Comparison of ENCODE assay signal across 29 cellular contexts in the genomic region with DNA sequence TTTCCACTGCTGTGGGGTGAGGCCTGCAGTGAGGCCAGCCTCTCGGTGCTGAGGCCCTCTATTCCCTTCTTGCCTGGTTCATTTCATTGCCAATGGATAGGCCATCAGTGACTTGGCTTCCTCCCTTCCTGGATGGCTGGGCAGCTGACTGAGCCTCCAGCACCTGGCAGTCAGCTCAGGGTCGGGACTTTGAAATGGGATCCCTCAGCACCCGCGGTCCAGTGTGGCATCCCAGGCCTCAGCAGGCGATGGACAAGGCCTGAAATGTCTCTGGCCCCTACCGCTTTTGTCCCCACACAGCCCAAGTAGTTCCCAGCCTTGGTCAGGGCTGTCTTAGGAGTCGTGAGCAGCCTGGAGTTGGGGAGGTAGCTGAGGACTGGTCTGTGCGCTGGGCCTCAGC. TPM values are rescaled to one million over a fixed set of nuclear protein-coding genes. Genes with fewer than 3 reads are reported as not detected.
DNase-seq lines count a peak whose midpoint lies in the region; ATAC-seq and TF ChIP-seq lines count a peak whose summit lies in the region.
"Had no signal": no experiment of that assay in that cellular context is flagged by ENCODE, and none has a peak within 500 bp of the region (broad histone marks: within the 10 kb centered on the region; RNA-seq: fewer than 3 reads in every experiment).

No MANE protein-coding gene starts in this region.

- H3K9me3 Mint-ChIP-seq in neural progenitor cell: no peaks in the 10 kb centered on the region
- H3K9me3 Mint-ChIP-seq: activated CD4-positive, alpha-beta T cell treated with anti-CD3 and anti-CD28 coated beads, Interleukin-2, amount 10 ng/mL, durations not matched to agents 7 days and 5 days; central memory CD8-positive, alpha-beta T cell; mesothelial cell of epicardium; nephron; stimulated activated naive B cell treated with anti-CD40 and anti-IgM and Interleukin-4, amounts not matched to agents 10 μg/mL and 1 μg/mL and 100 μg/mL, for 72 hours had no signal

- H3K36me3 ChIP-seq in cardiac muscle cell (peaks cover 4% of the 10 kb centered on the region), esophagus muscularis mucosa (peaks cover 9 to 36% (median 29%) of the 10 kb centered on the region in 4 donors), neural progenitor cell (no peaks in the 10 kb centered on the region), tibial nerve (peaks cover 2 to 33% (median 5%) of the 10 kb centered on the region in 3 donors), SK-N-SH (replicated peaks in 1 of 2; ENCODE audit: control insufficient read depth in 1 of 2, insufficient read depth in 2 of 2, low read length in 1 of 2) (peaks cover 13 to 36% of the 10 kb centered on the region in 2 experiments)

- H3K36me3 Mint-ChIP-seq in neural progenitor cell: peaks cover 11% of the 10 kb centered on the region
- H3K36me3 Mint-ChIP-seq: activated CD8-positive, alpha-beta memory T cell treated with anti-CD3 and anti-CD28 coated beads, Interleukin-2, amount 10 ng/mL, durations not matched to agents 7 days and 5 days had no signal

- TF ChIP-seq POLR2A in esophagus muscularis mucosa (IDR thresholded peaks at IDR 0.05; ENCODE audit: low read depth): no peak
- TF ChIP-seq POLR2A in tibial nerve (IDR thresholded peaks at IDR 0.05): no peak

- 67% methylated on average over 1 of the region's 8 CpGs for WGBS in esophagus muscularis mucosa
- 53 to 72% methylated on average over 5 to 8 of the region's 8 CpGs for WGBS in tibial nerve, 2 donors
- no CpG with 5 or more reads among the region's 8 CpGs for WGBS in SK-N-SH (ENCODE audit: low lambda C conversion rate)

- H3K27me3 ChIP-seq in cardiac muscle cell: no peaks in the 10 kb centered on the region
- H3K27me3 ChIP-seq in esophagus muscularis mucosa: no peaks in the 10 kb centered on the region
- H3K27me3 ChIP-seq in neural progenitor cell: no peaks in the 10 kb centered on the region
- no peaks in the 10 kb centered on the region for H3K27me3 ChIP-seq in tibial nerve
- no peaks in the 10 kb centered on the region for H3K27me3 ChIP-seq in SK-N-SH (ENCODE audit: insufficient read depth)
- H3K27me3 ChIP-seq: gastroesophageal sphincter had no signal

- H2AFZ ChIP-seq in neural progenitor cell (replicated peaks) (no peak overlapping the region), SK-N-SH (ENCODE audit: low read depth) (no peak overlapping the region)

- no peak for ATAC-seq in Right ventricle myocardium inferior
- no peak for ATAC-seq in stimulated activated naive CD8-positive, alpha-beta T cell treated with anti-CD3 and anti-CD28 coated beads, Interleukin-15, Interleukin-2, amounts not matched to agents 100 U/mL and 50 U/mL, for 24 hours
- ATAC-seq: activated CD8-positive, alpha-beta memory T cell treated with anti-CD3 and anti-CD28 coated beads, Interleukin-2, amount 10 ng/mL, durations not matched to agents 7 days and 5 days; gastroesophageal sphincter; HCT116; stimulated activated naive B cell treated with anti-CD40 and anti-IgM and Interleukin-4, amounts not matched to agents 10 μg/mL and 1 μg/mL and 100 μg/mL, for 72 hours; T-helper 17 cell had no signal

- no peak for TF ChIP-seq RAD21 in SK-N-SH (IDR thresholded peaks at IDR 0.05; ENCODE audit: low read length)

- H3K4me3 ChIP-seq in cardiac muscle cell (no peak overlapping the region), esophagus muscularis mucosa (no peak overlapping the region), neural progenitor cell (no peak overlapping the region), tibial nerve (no peak overlapping the region), SK-N-SH (ENCODE audit: low read depth in 2 of 2, low read length in 1 of 2) (no peak overlapping the region)
- H3K4me3 ChIP-seq: gastroesophageal sphincter, smooth muscle cell had no signal

- intact Hi-C loops in Right ventricle myocardium inferior (cut with DNase I) (no loop called here), esophagus muscularis mucosa (cut with DNase I) (no loop called here)

- H3F3A ChIP-seq in neural progenitor cell (ENCODE audit: low read depth) (peaks cover 46% of the 10 kb centered on the region), SK-N-SH (replicated peaks; ENCODE audit: insufficient read depth) (peaks cover 5% of the 10 kb centered on the region)

- H3K27ac ChIP-seq in cardiac muscle cell: peak overlapping the region; percentile 31
- peak overlapping the region in 3 of 4 donors; percentile 5 to 20 (median 15) for H3K27ac ChIP-seq in esophagus muscularis mucosa (replicated peaks in 1 of 4)
- H3K27ac ChIP-seq in neural progenitor cell: no peak overlapping the region
- peak overlapping the region in 3 of 4 donors; percentile 73 to 91 (median 87) for H3K27ac ChIP-seq in tibial nerve
- H3K27ac ChIP-seq in SK-N-SH (ENCODE audit: low read depth in 2 of 2, low read length in 1 of 2): no peak overlapping the region
- H3K27ac ChIP-seq: VCaP had no signal

- CTCF ChIA-PET in SK-N-SH (lab: Yijun Ruan, JAX): interaction anchor here (1.1 to 6.1 kb wide), 14 partner anchors 9 to 322 kb away, joined by 3 to 83 read pairs (median 7); no protein-coding TSS in a partner anchor

- peaks cover 43% of the 10 kb centered on the region for H3K79me2 ChIP-seq in neural progenitor cell (ENCODE audit: low read depth)
- peaks cover 93% of the 10 kb centered on the region; the same call in 1 of the 2 replicates for H3K79me2 ChIP-seq in SK-N-SH (ENCODE audit: insufficient read depth)

- DNase-seq in cardiac muscle cell (ENCODE audit: low read depth in 1 of 2, low spot score in 1 of 2) (no peak), Right ventricle myocardium inferior (ENCODE audit: missing footprints) (no peak), esophagus muscularis mucosa (ENCODE audit: extremely low spot score) (no peak), neural progenitor cell (ENCODE audit: low spot score) (no peak), tibial nerve (ENCODE audit: low spot score in 2 of 2) (no peak), SK-N-SH (no peak), EL (no peak)
- no peak for DNase-seq in stimulated activated naive CD8-positive, alpha-beta T cell treated with anti-CD3 and anti-CD28 coated beads, Interleukin-15, Interleukin-2, amounts not matched to agents 100 U/mL and 50 U/mL, for 24 hours
- DNase-seq: 8988T; activated CD4-positive, alpha-beta T cell treated with anti-CD3 and anti-CD28 coated beads, Interleukin-2, amount 10 ng/mL, durations not matched to agents 7 days and 5 days; activated CD8-positive, alpha-beta memory T cell treated with anti-CD3 and anti-CD28 coated beads, Interleukin-2, amount 10 ng/mL, durations not matched to agents 7 days and 5 days; activated naive CD4-positive, alpha-beta T cell treated with anti-CD3 and anti-CD28 coated beads, Interleukin-2, amount 50 U/mL, for 16 hours; AML-193; anterior cingulate cortex; DMS79; effector CD4-positive, alpha-beta T cell; Kasumi-1; NCI-H1092 treated with DMSO at 0.1 percent for 48 hours; NCI-H446; stimulated activated CD4-positive, alpha-beta T cell treated with anti-CD3 and anti-CD28 coated beads, Interleukin-2, amount 100 ng/mL, for 48 hours; stimulated activated naive B cell treated with anti-CD40 and anti-IgM and Interleukin-4, amounts not matched to agents 10 μg/mL and 1 μg/mL and 100 μg/mL, for 72 hours; T-helper 17 cell had no signal

- H3K4me1 ChIP-seq in cardiac muscle cell (ENCODE audit: low read depth) (peaks cover 34% of the 10 kb centered on the region), esophagus muscularis mucosa (peaks cover 69 to 95% (median 87%) of the 10 kb centered on the region in 4 donors), neural progenitor cell (peaks cover 34% of the 10 kb centered on the region), tibial nerve (peaks cover 0 to 90% (median 36%) of the 10 kb centered on the region in 4 donors), SK-N-SH (ENCODE audit: control insufficient read depth in 1 of 2, insufficient read depth in 2 of 2, low read depth in 1 of 2, low read length in 1 of 2) (peaks cover 0 to 11% of the 10 kb centered on the region in 2 experiments; a peak in 1 of 4 replicates)

- H3K9ac ChIP-seq in neural progenitor cell (no peak overlapping the region), SK-N-SH (no peak overlapping the region)

- H3K27ac Mint-ChIP-seq in neural progenitor cell: no peak overlapping the region
- H3K27ac Mint-ChIP-seq: activated CD4-positive, alpha-beta T cell treated with anti-CD3 and anti-CD28 coated beads, Interleukin-2, amount 10 ng/mL, durations not matched to agents 7 days and 5 days; activated CD8-positive, alpha-beta memory T cell treated with anti-CD3 and anti-CD28 coated beads, Interleukin-2, amount 10 ng/mL, durations not matched to agents 7 days and 5 days; mesothelial cell of epicardium; stimulated activated naive B cell treated with anti-CD40 and anti-IgM and Interleukin-4, amounts not matched to agents 10 μg/mL and 1 μg/mL and 100 μg/mL, for 72 hours; T-helper 17 cell had no signal

- peaks cover 2% of the 10 kb centered on the region for H3K27me3 Mint-ChIP-seq in neural progenitor cell (ENCODE audit: insufficient read depth, low read depth)
- H3K27me3 Mint-ChIP-seq: activated CD4-positive, alpha-beta T cell treated with anti-CD3 and anti-CD28 coated beads, Interleukin-2, amount 10 ng/mL, durations not matched to agents 7 days and 5 days; activated CD8-positive, alpha-beta memory T cell treated with anti-CD3 and anti-CD28 coated beads, Interleukin-2, amount 10 ng/mL, durations not matched to agents 7 days and 5 days; central memory CD8-positive, alpha-beta T cell; stimulated activated naive B cell treated with anti-CD40 and anti-IgM and Interleukin-4, amounts not matched to agents 10 μg/mL and 1 μg/mL and 100 μg/mL, for 72 hours; T-helper 17 cell had no signal

- no peaks in the 10 kb centered on the region for H3K9me2 ChIP-seq in SK-N-SH

- no peak overlapping the region for H3K4me3 Mint-ChIP-seq in neural progenitor cell
- H3K4me3 Mint-ChIP-seq: activated CD4-positive, alpha-beta T cell treated with anti-CD3 and anti-CD28 coated beads, Interleukin-2, amount 10 ng/mL, durations not matched to agents 7 days and 5 days; activated CD8-positive, alpha-beta memory T cell treated with anti-CD3 and anti-CD28 coated beads, Interleukin-2, amount 10 ng/mL, durations not matched to agents 7 days and 5 days; central memory CD8-positive, alpha-beta T cell; mesothelial cell of epicardium; nephron; stimulated activated naive B cell treated with anti-CD40 and anti-IgM and Interleukin-4, amounts not matched to agents 10 μg/mL and 1 μg/mL and 100 μg/mL, for 72 hours; T-helper 17 cell had no signal

- peaks cover 52% of the 10 kb centered on the region for H3K4me1 Mint-ChIP-seq in neural progenitor cell
- H3K4me1 Mint-ChIP-seq: activated CD4-positive, alpha-beta T cell treated with anti-CD3 and anti-CD28 coated beads, Interleukin-2, amount 10 ng/mL, durations not matched to agents 7 days and 5 days; T-helper 17 cell had no signal

- TF ChIP-seq CTCF in cardiac muscle cell (IDR thresholded peaks at IDR 0.05; ENCODE audit: low read depth, low read length) (no peak), esophagus muscularis mucosa (IDR thresholded peaks at IDR 0.05) (no peak), neural progenitor cell (IDR thresholded peaks at IDR 0.05) (no peak), tibial nerve (IDR thresholded peaks at IDR 0.05) (no peak), SK-N-SH (IDR thresholded peaks at IDR 0.05) (no peak)

- H3K9me3 ChIP-seq in cardiac muscle cell (ENCODE audit: low read depth): no peaks in the 10 kb centered on the region
- H3K9me3 ChIP-seq in esophagus muscularis mucosa: no peaks in the 10 kb centered on the region
- no peaks in the 10 kb centered on the region for H3K9me3 ChIP-seq in neural progenitor cell (ENCODE audit: low read depth)
- H3K9me3 ChIP-seq in tibial nerve: no peaks in the 10 kb centered on the region
- H3K9me3 ChIP-seq in SK-N-SH: no peaks in the 10 kb centered on the region
- H3K9me3 ChIP-seq: gastroesophageal sphincter had no signal

- H4K20me1 ChIP-seq in neural progenitor cell (ENCODE audit: low read depth) (peaks cover 66% of the 10 kb centered on the region), SK-N-SH (ENCODE audit: insufficient read depth) (peaks cover 84% of the 10 kb centered on the region)

- POLR2A ChIA-PET in SK-N-SH (lab: Yijun Ruan, JAX): interaction anchor here (0.7 kb wide), 1 partner anchor 12 kb away, joined by 3 read pairs; no protein-coding TSS in a partner anchor

- H3K4me2 ChIP-seq in neural progenitor cell (peak overlapping the region; percentile 15), SK-N-SH (no peak overlapping the region)
- H3K4me2 ChIP-seq: smooth muscle cell had no signal

- TF ChIP-seq EP300 in esophagus muscularis mucosa (IDR thresholded peaks at IDR 0.05) (no peak), tibial nerve (IDR thresholded peaks at IDR 0.05) (no peak), SK-N-SH (IDR thresholded peaks at IDR 0.05; ENCODE audit: borderline replicate concordance in 1 of 2, low read depth in 1 of 2, low read length in 1 of 2) (no peak)

RNA-seq across cellular contexts. Expression of gene NDST1, which starts 17.2 kb away (rescaled TPM):
- total RNA-seq in cardiac muscle cell (79.8 and 97.6 TPM in 2 replicates), Right ventricle myocardium inferior (60.4 TPM), esophagus muscularis mucosa (100 to 1,000 TPM in 1 of 4 donors, 10 to 100 TPM in 3; 48.2 to 113 (median 74.5) TPM), neural progenitor cell (ENCODE audit: low replicate concordance) (22.9 and 45.6 TPM in 2 replicates), tibial nerve (100 to 1,000 TPM in 2 of 4 donors, 10 to 100 TPM in 2; 53.2 to 137 (median 104) TPM)
- polyA plus RNA-seq in cardiac muscle cell (26.6 and 34.9 TPM in 2 replicates), SK-N-SH (2012; rRNA removed) (29.2 and 33.8 TPM in 2 replicates)
- 13.8 and 22.5 TPM in 2 replicates for polyA plus RNA-seq in SK-N-SH (2012; cell fraction: cytosol; rRNA removed)
- polyA plus RNA-seq in SK-N-SH (2012; cell fraction: nucleus; rRNA removed): 32.7 and 39.0 TPM in 2 replicates

Comparison
In these comparisons a context has a peak if more than half of its experiments do, and no peak if none do; other contexts are left out.
1. H3K27ac ChIP-seq: peak in cardiac muscle cell (single experiment), esophagus muscularis mucosa (3 of 4) and tibial nerve (3 of 4); none in neural progenitor cell (single experiment) and SK-N-SH (0 of 2).